8 cellular contexts compared by ENCODE assay signal in genomic region chrX:153599192-153600031, GRCh38. TPM values are rescaled to one million over a fixed set of nuclear protein-coding genes. Genes with fewer than 3 reads are reported as not detected.
DNase-seq lines count a peak whose midpoint lies in the region; ATAC-seq lines count a peak whose summit lies in the region.

No MANE protein-coding gene starts in this region.

- CTCF ChIA-PET in activated CD8-positive, alpha-beta T cell treated with anti-CD3 and anti-CD28 coated beads, Interleukin-2, amount 10 ng/mL, durations not matched to agents 7 days and 5 days (lab: Charles Lee) = interaction anchor here (1.4 to 3.1 kb wide), 5 partner anchors 10 to 641 kb away, joined by 3 to 11 read pairs (median 6); no protein-coding TSS in a partner anchor

- no peaks in the 10 kb centered on the region for H3K27me3 Mint-ChIP-seq in activated CD8-positive, alpha-beta T cell treated with anti-CD3 and anti-CD28 coated beads, Interleukin-2, amount 10 ng/mL, durations not matched to agents 7 days and 5 days (ENCODE audit: low read depth)

- H3K27ac Mint-ChIP-seq in activated CD8-positive, alpha-beta T cell treated with anti-CD3 and anti-CD28 coated beads, Interleukin-2, amount 10 ng/mL, durations not matched to agents 7 days and 5 days = peak overlapping the region; percentile 79

- H3K4me1 Mint-ChIP-seq in activated CD8-positive, alpha-beta T cell treated with anti-CD3 and anti-CD28 coated beads, Interleukin-2, amount 10 ng/mL, durations not matched to agents 7 days and 5 days (ENCODE audit: low read depth) = peaks cover 29% of the 10 kb centered on the region

- ATAC-seq in GM19372 (IDR thresholded peaks at IDR 0.05; ENCODE audit: low read depth, unreplicated experiment) = peak; percentile 83
- peak; percentile 78 for ATAC-seq in HG03520 (IDR thresholded peaks at IDR 0.05; ENCODE audit: unreplicated experiment)
- ATAC-seq in activated CD8-positive, alpha-beta T cell treated with anti-CD3 and anti-CD28 coated beads, Interleukin-2, amount 10 ng/mL, durations not matched to agents 7 days and 5 days = peak; percentile 96

- peak overlapping the region; percentile 84 for H3K4me3 Mint-ChIP-seq in activated CD8-positive, alpha-beta T cell treated with anti-CD3 and anti-CD28 coated beads, Interleukin-2, amount 10 ng/mL, durations not matched to agents 7 days and 5 days

- H3K36me3 Mint-ChIP-seq in activated CD8-positive, alpha-beta T cell treated with anti-CD3 and anti-CD28 coated beads, Interleukin-2, amount 10 ng/mL, durations not matched to agents 7 days and 5 days (ENCODE audit: low read depth) = peaks cover 7% of the 10 kb centered on the region

- POLR2A ChIA-PET in activated CD8-positive, alpha-beta T cell treated with anti-CD3 and anti-CD28 coated beads, Interleukin-2, amount 10 ng/mL, durations not matched to agents 7 days and 5 days (lab: Charles Lee) = interaction anchor here (0.7 kb wide), 1 partner anchor 755 kb away, joined by 3 read pairs; no protein-coding TSS in a partner anchor

- DNase-seq in C1 segment of cervical spinal cord (lab: John Stamatoyannopoulos, UW) (peak in 13 of 14 donors; percentile 30 to 89 (median 75)), NCI-H82 (lab: John Stamatoyannopoulos, UW) (peak; percentile 95), medulla oblongata (ENCODE audit: extremely low spot score) (peak; percentile 89)
- peak; percentile 88 for DNase-seq in activated CD8-positive, alpha-beta T cell treated with anti-CD3 and anti-CD28 coated beads, Interleukin-2, amount 10 ng/mL, durations not matched to agents 7 days and 5 days
- peak; percentile 75 for DNase-seq in effector CD4-positive, alpha-beta T cell
- peak; percentile 68 to 79 (median 74) for DNase-seq in stimulated activated CD4-positive, alpha-beta T cell treated with anti-CD3 and anti-CD28 coated beads, TNF-alpha, amount 100 ng/mL, for 4 hours (ENCODE audit: low read depth in 3 of 3)

- no peaks in the 10 kb centered on the region for H3K9me3 Mint-ChIP-seq in activated CD8-positive, alpha-beta T cell treated with anti-CD3 and anti-CD28 coated beads, Interleukin-2, amount 10 ng/mL, durations not matched to agents 7 days and 5 days (ENCODE audit: insufficient read depth)

RNA-seq across cellular contexts. Expression of gene CCNQ, which starts 0.5 kb away (rescaled TPM):
- total RNA-seq in activated CD8-positive, alpha-beta T cell treated with anti-CD3 and anti-CD28 coated beads, Interleukin-2, amount 10 ng/mL, durations not matched to agents 7 days and 5 days = 10 to 100 TPM; 23.9 to 24.5 TPM

RNA-seq across cellular contexts. Expression of gene DUSP9, which starts 47.6 kb away (rescaled TPM):
- not detected for total RNA-seq in activated CD8-positive, alpha-beta T cell treated with anti-CD3 and anti-CD28 coated beads, Interleukin-2, amount 10 ng/mL, durations not matched to agents 7 days and 5 days

Comparison
In these comparisons a context has a peak if more than half of its experiments do, and no peak if none do; other contexts are left out.
1. Peak in every context shown above with its lines: DNase-seq and ATAC-seq.